10 cellular contexts compared by ENCODE assay signal in genomic region chr4:95165926-95166524, GRCh38.
DNase-seq lines count a peak whose midpoint lies in the region; ATAC-seq and TF ChIP-seq lines count a peak whose summit lies in the region.
"Had no signal": no experiment of that assay in that cellular context is flagged by ENCODE, and none has a peak within 500 bp of the region (broad histone marks: within the 10 kb centered on the region; RNA-seq: fewer than 3 reads in every experiment).

No MANE protein-coding gene starts in this region.

- no peak overlapping the region for H3K4me3 ChIP-seq in parathyroid adenoma (ENCODE audit: low read depth, low read length)

- ATAC-seq in GM18909 (IDR thresholded peaks at IDR 0.05; ENCODE audit: poor library complexity, unreplicated experiment) (peak; percentile 87), HG03064 (IDR thresholded peaks at IDR 0.05; ENCODE audit: low read depth, unreplicated experiment) (peak; percentile 86), activated B cell treated with CpG ODN at 0.5 μM for 24 hours (ENCODE audit: low read depth) (peak; percentile 25), foreskin keratinocyte (peak; percentile 74)

- no peaks in the 10 kb centered on the region for H3K36me3 Mint-ChIP-seq in activated B cell treated with CpG ODN at 0.5 μM for 24 hours (ENCODE audit: low read depth)
- H3K36me3 Mint-ChIP-seq: activated naive CD4-positive, alpha-beta T cell treated with anti-CD3 and anti-CD28 coated beads, Interleukin-2, amount 50 U/mL, for 24 hours had no signal

- H3K27ac ChIP-seq in foreskin keratinocyte (no peak overlapping the region), parathyroid adenoma (no peak overlapping the region)

- CTCF ChIA-PET in activated B cell treated with CpG ODN at 0.5 μM for 24 hours (lab: Charles Lee): no interaction called here

- no peak overlapping the region for H3K4me3 Mint-ChIP-seq in activated B cell treated with CpG ODN at 0.5 μM for 24 hours
- H3K4me3 Mint-ChIP-seq: activated naive CD4-positive, alpha-beta T cell treated with anti-CD3 and anti-CD28 coated beads, Interleukin-2, amount 50 U/mL, for 24 hours; stimulated activated naive CD8-positive, alpha-beta T cell treated with anti-CD3 and anti-CD28 coated beads, Interleukin-15, Interleukin-2, amounts not matched to agents 100 ng/mL and 50 ng/mL, for 24 hours had no signal

- no peaks in the 10 kb centered on the region for H3K4me1 Mint-ChIP-seq in activated B cell treated with CpG ODN at 0.5 μM for 24 hours

- H3K4me1 ChIP-seq in foreskin keratinocyte: no peaks in the 10 kb centered on the region
- H3K4me1 ChIP-seq in parathyroid adenoma: no peaks in the 10 kb centered on the region

- H3K27ac Mint-ChIP-seq in activated B cell treated with CpG ODN at 0.5 μM for 24 hours: no peak overlapping the region
- H3K27ac Mint-ChIP-seq: activated naive CD4-positive, alpha-beta T cell treated with anti-CD3 and anti-CD28 coated beads, Interleukin-2, amount 50 U/mL, for 24 hours; stimulated activated naive CD8-positive, alpha-beta T cell treated with anti-CD3 and anti-CD28 coated beads, Interleukin-15, Interleukin-2, amounts not matched to agents 100 ng/mL and 50 ng/mL, for 24 hours had no signal

- H3K27me3 ChIP-seq in foreskin keratinocyte: peaks cover 33% of the 10 kb centered on the region
- H3K27me3 ChIP-seq in parathyroid adenoma (ENCODE audit: control insufficient read depth, insufficient read depth, low read length): no peaks in the 10 kb centered on the region

- H3K36me3 ChIP-seq in parathyroid adenoma (ENCODE audit: control insufficient read depth, insufficient read depth, low read length): no peaks in the 10 kb centered on the region

- no peak overlapping the region for H3K4me2 ChIP-seq in parathyroid adenoma (ENCODE audit: low read length)

- H3K79me2 ChIP-seq in parathyroid adenoma: no peaks in the 10 kb centered on the region

- H3K9me3 Mint-ChIP-seq in activated B cell treated with CpG ODN at 0.5 μM for 24 hours: no peaks in the 10 kb centered on the region
- H3K9me3 Mint-ChIP-seq: activated naive CD4-positive, alpha-beta T cell treated with anti-CD3 and anti-CD28 coated beads, Interleukin-2, amount 50 U/mL, for 24 hours; stimulated activated naive CD8-positive, alpha-beta T cell treated with anti-CD3 and anti-CD28 coated beads, Interleukin-15, Interleukin-2, amounts not matched to agents 100 ng/mL and 50 ng/mL, for 24 hours had no signal

- H2AFZ ChIP-seq in parathyroid adenoma: no peak overlapping the region

- no peak overlapping the region for H3K9ac ChIP-seq in parathyroid adenoma

- intact Hi-C loops in activated B cell treated with CpG ODN at 0.5 μM for 24 hours (cut with micrococcal nuclease): loop anchor here (10.0 kb wide), 1 partner anchor 1989 kb away; no protein-coding TSS in a partner anchor

- no peaks in the 10 kb centered on the region for H3K9me3 ChIP-seq in parathyroid adenoma (ENCODE audit: control insufficient read depth, low read length)

- DNase-seq in DMS 273 (lab: John Stamatoyannopoulos, UW; ENCODE audit: unreplicated experiment): peak; percentile 75
- peak; percentile 1 for DNase-seq in NCI-H2107 (lab: John Stamatoyannopoulos, UW)
- DNase-seq in activated B cell treated with CpG ODN at 0.5 μM for 24 hours: no peak
- peak; percentile 24 to 52 for DNase-seq in foreskin keratinocyte
- no peak for DNase-seq in NCI-H524 treated with DMSO at 0.1 percent for 48 hours (lab: John Stamatoyannopoulos, UW)

- TF ChIP-seq CTCF in activated B cell treated with CpG ODN at 0.5 μM for 24 hours (IDR thresholded peaks at IDR 0.05): peak; percentile 34
- TF ChIP-seq CTCF in foreskin keratinocyte (conservative IDR thresholded peaks at IDR 0.05): peak; percentile 81
- peak; percentile 34 for TF ChIP-seq CTCF in parathyroid adenoma (IDR thresholded peaks at IDR 0.05)

- H3K27me3 Mint-ChIP-seq in activated B cell treated with CpG ODN at 0.5 μM for 24 hours: no peaks in the 10 kb centered on the region
- H3K27me3 Mint-ChIP-seq: activated naive CD4-positive, alpha-beta T cell treated with anti-CD3 and anti-CD28 coated beads, Interleukin-2, amount 50 U/mL, for 24 hours; stimulated activated naive CD8-positive, alpha-beta T cell treated with anti-CD3 and anti-CD28 coated beads, Interleukin-15, Interleukin-2, amounts not matched to agents 100 ng/mL and 50 ng/mL, for 24 hours had no signal

- POLR2A ChIA-PET in activated B cell treated with CpG ODN at 0.5 μM for 24 hours (lab: Charles Lee): no interaction called here

Comparison
In these comparisons a context has a peak if more than half of its experiments do, and no peak if none do; other contexts are left out.
1. DNase-seq: peak in DMS 273 (single experiment), NCI-H2107 (single experiment) and foreskin keratinocyte (2 of 2); none in activated B cell treated with CpG ODN at 0.5 μM for 24 hours (single experiment) and NCI-H524 treated with DMSO at 0.1 percent for 48 hours (single experiment).
2. ATAC-seq: peak in every context shown above with its lines; median percentile 87 in GM18909; 86 in HG03064; 74 in foreskin keratinocyte; 25 in activated B cell treated with CpG ODN at 0.5 μM for 24 hours.
3. Peak in every context shown above with its lines, with median percentiles within 50 percentile points of each other: CTCF ChIP-seq.